Comparison of ENCODE assay signal across 8 cellular contexts in the genomic region with DNA sequence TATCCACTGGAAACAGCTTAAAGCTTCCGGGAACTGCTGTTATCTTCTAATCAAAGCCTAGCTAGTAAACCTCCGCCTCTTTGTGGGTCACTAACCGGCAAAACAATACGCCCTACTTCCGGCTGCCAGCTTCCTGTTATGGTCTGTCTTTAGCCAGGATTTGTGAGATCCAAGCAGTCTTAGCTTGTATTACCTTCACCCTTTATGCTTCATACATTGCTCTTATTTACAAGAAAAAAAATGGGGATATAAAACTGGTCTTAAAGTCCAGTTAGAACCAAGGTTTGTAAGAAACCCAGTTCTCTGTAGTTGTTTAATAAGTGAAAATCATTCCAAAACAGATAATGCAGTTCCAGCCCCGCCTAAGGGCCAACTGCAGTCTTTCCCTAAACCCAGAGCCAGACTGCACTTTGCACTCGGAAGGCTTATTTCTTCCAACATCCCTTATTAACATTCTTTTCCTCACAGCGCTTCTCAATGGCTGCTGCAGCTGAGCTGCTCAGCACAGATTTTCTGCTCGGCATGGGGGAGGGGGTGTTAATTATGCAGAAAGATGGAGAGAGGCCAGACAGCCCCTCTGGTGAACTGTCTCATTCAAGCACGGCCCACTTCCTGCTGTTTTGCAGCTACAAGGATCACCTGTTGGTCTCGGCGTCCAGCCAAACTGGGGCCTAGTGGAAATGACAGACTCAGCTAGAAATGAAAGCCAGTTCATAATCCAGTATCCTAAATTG.
A peak's percentile ranks its signal among the peaks of the same experiment; 100 is the strongest.
DNase-seq lines count a peak whose midpoint lies in the region; TF ChIP-seq lines count a peak whose summit lies in the region.

No MANE protein-coding gene starts in this region.

- CTCF ChIA-PET in Calu3 (lab: Charles Lee) = no interaction called here
- CTCF ChIA-PET in HEK293T (lab: Yijun Ruan, JAX) = interaction anchor here (0.6 to 0.8 kb wide), 3 partner anchors 10 to 47 kb away, joined by 3 to 4 read pairs (median 3); no protein-coding TSS in a partner anchor

- peaks cover 5 to 34% (median 29%) of the 10 kb centered on the region in 4 donors for H3K4me1 ChIP-seq in liver (ENCODE audit: control insufficient read depth in 4 of 4, insufficient read depth in 4 of 4, low read length in 3 of 4)

- no TSS peak for BruUV-seq in Calu3 (replicated peaks; lab: Mats Ljungman, UMichigan)

- H3K4me3 ChIP-seq in liver (ENCODE audit: low read depth in 1 of 3, low read length in 3 of 3) = peak overlapping the region in 2 of 3 donors; percentile 3 to 26
- H3K4me3 ChIP-seq in MG63 = no peak overlapping the region

- TF ChIP-seq RAD21 in liver (IDR thresholded peaks at IDR 0.05) = peak; percentile 34 to 45

- no peaks in the 10 kb centered on the region for H3K9me3 Mint-ChIP-seq in Calu3 (ENCODE audit: low read depth, unreplicated experiment)
- H3K9me3 Mint-ChIP-seq in activated CD4-positive, alpha-beta T cell treated with anti-CD3 and anti-CD28 coated beads, Interleukin-2, amount 10 ng/mL, durations not matched to agents 24 days and 14 days = peaks cover 4% of the 10 kb centered on the region

- no peaks in the 10 kb centered on the region for H3K27me3 Mint-ChIP-seq in Calu3 (ENCODE audit: unreplicated experiment)
- H3K27me3 Mint-ChIP-seq in activated CD4-positive, alpha-beta T cell treated with anti-CD3 and anti-CD28 coated beads, Interleukin-2, amount 10 ng/mL, durations not matched to agents 24 days and 14 days = no peaks in the 10 kb centered on the region

- no peaks in the 10 kb centered on the region for H3K36me3 ChIP-seq in liver (ENCODE audit: control insufficient read depth in 4 of 4, insufficient read depth in 3 of 4, low read depth in 1 of 4, low read length in 3 of 4)
- H3K36me3 ChIP-seq in MG63 = no peaks in the 10 kb centered on the region

- intact Hi-C loops in Calu3 (cut with micrococcal nuclease; ENCODE audit: unreplicated experiment) = no loop called here
- intact Hi-C loops in activated CD4-positive, alpha-beta T cell treated with anti-CD3 and anti-CD28 coated beads, Interleukin-2, amount 10 ng/mL, durations not matched to agents 24 days and 14 days (cut with micrococcal nuclease) = loop anchor here (2.0 to 10.0 kb wide), 5 partner anchors 43 to 523 kb away; a partner anchor contains a TSS

- POLR2A ChIA-PET in HEK293T (lab: Yijun Ruan, JAX) = interaction anchor here (1.3 kb wide), 1 partner anchor 522 kb away, joined by 3 read pairs; no protein-coding TSS in a partner anchor

- H3K27ac ChIP-seq in cingulate gyrus (ENCODE audit: low read depth, low read length) = peak overlapping the region; percentile 52
- H3K27ac ChIP-seq in liver (ENCODE audit: low read depth in 1 of 2, low read length in 2 of 2) = peak overlapping the region; percentile 69 to 72

- H3K4me1 Mint-ChIP-seq in Calu3 (ENCODE audit: low read depth, unreplicated experiment) = peaks cover 6% of the 10 kb centered on the region
- H3K4me1 Mint-ChIP-seq in activated CD4-positive, alpha-beta T cell treated with anti-CD3 and anti-CD28 coated beads, Interleukin-2, amount 10 ng/mL, durations not matched to agents 24 days and 14 days = peaks cover 44% of the 10 kb centered on the region

- TF ChIP-seq CTCF in Calu3 (IDR thresholded peaks at IDR 0.05; ENCODE audit: unreplicated experiment) = no peak
- TF ChIP-seq CTCF in liver (IDR thresholded peaks at IDR 0.05; ENCODE audit: low read depth, low read length, missing input control) = no peak

- H3K9me3 ChIP-seq in liver (ENCODE audit: control insufficient read depth in 4 of 4, low read length in 3 of 4) (no peaks in the 10 kb centered on the region), MG63 (no peaks in the 10 kb centered on the region)

- 4% methylated on average over 12 of the region's 12 CpGs for WGBS in liver

- H3K9ac ChIP-seq in liver (ENCODE audit: low read depth in 1 of 2, low read length in 2 of 2) = peak overlapping the region in 1 of 2 donors; percentile 35

- DNase-seq in Calu3 (peak; percentile 40), HEK293T (ENCODE audit: extremely low spot score) (peak; percentile 78), NCI-H187 treated with DMSO at 0.1 percent for 48 hours (lab: John Stamatoyannopoulos, UW) (peak; percentile 73), MG63 (no peak)
- peak; percentile 88 for DNase-seq in activated CD4-positive, alpha-beta T cell treated with anti-CD3 and anti-CD28 coated beads, Interleukin-2, amount 10 ng/mL, durations not matched to agents 24 days and 14 days
- DNase-seq in stimulated activated CD4-positive, alpha-beta T cell treated with anti-CD3 and anti-CD28 coated beads, Interleukin-1b, Interleukin-23, amount 100 ng/mL, for 48 hours = peak; percentile 74

- H3K27me3 ChIP-seq in liver (ENCODE audit: control insufficient read depth in 4 of 4, insufficient read depth in 4 of 4, low read length in 3 of 4) (no peaks in the 10 kb centered on the region), MG63 (no peaks in the 10 kb centered on the region)

- no peak overlapping the region for H3K27ac Mint-ChIP-seq in Calu3 (ENCODE audit: unreplicated experiment)
- H3K27ac Mint-ChIP-seq in activated CD4-positive, alpha-beta T cell treated with anti-CD3 and anti-CD28 coated beads, Interleukin-2, amount 10 ng/mL, durations not matched to agents 24 days and 14 days = peak overlapping the region; percentile 88

- H3K36me3 Mint-ChIP-seq in Calu3 (ENCODE audit: insufficient read depth, unreplicated experiment) = no peaks in the 10 kb centered on the region
- H3K36me3 Mint-ChIP-seq in activated CD4-positive, alpha-beta T cell treated with anti-CD3 and anti-CD28 coated beads, Interleukin-2, amount 10 ng/mL, durations not matched to agents 24 days and 14 days (ENCODE audit: low read depth) = peaks cover 27% of the 10 kb centered on the region

- no peak overlapping the region for H3K4me3 Mint-ChIP-seq in Calu3 (ENCODE audit: low read depth, unreplicated experiment)
- peak overlapping the region; percentile 78 for H3K4me3 Mint-ChIP-seq in activated CD4-positive, alpha-beta T cell treated with anti-CD3 and anti-CD28 coated beads, Interleukin-2, amount 10 ng/mL, durations not matched to agents 24 days and 14 days

TF ChIP-seq in HEK293T, 16 proteins besides CTCF, POLR2A, EP300 and RAD21:
- TF ChIP-seq ZNF384 (IDR thresholded peaks at IDR 0.05) (no peak), FOXK2 (IDR thresholded peaks at IDR 0.05) (no peak), ELF4 (IDR thresholded peaks at IDR 0.05) (no peak), BHLHE40 (IDR thresholded peaks at IDR 0.05; ENCODE audit: borderline replicate concordance) (no peak), FOXM1 (IDR thresholded peaks at IDR 0.05; ENCODE audit: borderline replicate concordance) (no peak), LEF1 (IDR thresholded peaks at IDR 0.05; ENCODE audit: borderline replicate concordance) (no peak), SP1 (IDR thresholded peaks at IDR 0.05) (no peak), TARDBP (IDR thresholded peaks at IDR 0.05) (no peak), HDGF (IDR thresholded peaks at IDR 0.05; ENCODE audit: borderline replicate concordance) (no peak), ARNT (IDR thresholded peaks at IDR 0.05) (no peak), L3MBTL2 (conservative IDR thresholded peaks at IDR 0.05) (no peak), FOXA1 (IDR thresholded peaks at IDR 0.05) (no peak), CTBP1 (IDR thresholded peaks at IDR 0.05; ENCODE audit: borderline replicate concordance) (no peak)
- TF ChIP-seq, protein P1, sequence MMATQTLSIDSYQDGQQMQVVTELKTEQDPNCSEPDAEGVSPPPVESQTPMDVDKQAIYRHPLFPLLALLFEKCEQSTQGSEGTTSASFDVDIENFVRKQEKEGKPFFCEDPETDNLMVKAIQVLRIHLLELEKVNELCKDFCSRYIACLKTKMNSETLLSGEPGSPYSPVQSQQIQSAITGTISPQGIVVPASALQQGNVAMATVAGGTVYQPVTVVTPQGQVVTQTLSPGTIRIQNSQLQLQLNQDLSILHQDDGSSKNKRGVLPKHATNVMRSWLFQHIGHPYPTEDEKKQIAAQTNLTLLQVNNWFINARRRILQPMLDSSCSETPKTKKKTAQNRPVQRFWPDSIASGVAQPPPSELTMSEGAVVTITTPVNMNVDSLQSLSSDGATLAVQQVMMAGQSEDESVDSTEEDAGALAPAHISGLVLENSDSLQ (IDR thresholded peaks at IDR 0.05) = no peak

TF ChIP-seq in liver, 16 proteins besides CTCF, POLR2A, EP300 and RAD21 (continues in another document):
- peak; percentile 76 for TF ChIP-seq YY1 (IDR thresholded peaks at IDR 0.05)
- peak; percentile 44 to 77 for TF ChIP-seq RXRA (IDR thresholded peaks at IDR 0.05)
- TF ChIP-seq TAF1 (conservative IDR thresholded peaks at IDR 0.05) = no peak
- TF ChIP-seq, protein P2, sequence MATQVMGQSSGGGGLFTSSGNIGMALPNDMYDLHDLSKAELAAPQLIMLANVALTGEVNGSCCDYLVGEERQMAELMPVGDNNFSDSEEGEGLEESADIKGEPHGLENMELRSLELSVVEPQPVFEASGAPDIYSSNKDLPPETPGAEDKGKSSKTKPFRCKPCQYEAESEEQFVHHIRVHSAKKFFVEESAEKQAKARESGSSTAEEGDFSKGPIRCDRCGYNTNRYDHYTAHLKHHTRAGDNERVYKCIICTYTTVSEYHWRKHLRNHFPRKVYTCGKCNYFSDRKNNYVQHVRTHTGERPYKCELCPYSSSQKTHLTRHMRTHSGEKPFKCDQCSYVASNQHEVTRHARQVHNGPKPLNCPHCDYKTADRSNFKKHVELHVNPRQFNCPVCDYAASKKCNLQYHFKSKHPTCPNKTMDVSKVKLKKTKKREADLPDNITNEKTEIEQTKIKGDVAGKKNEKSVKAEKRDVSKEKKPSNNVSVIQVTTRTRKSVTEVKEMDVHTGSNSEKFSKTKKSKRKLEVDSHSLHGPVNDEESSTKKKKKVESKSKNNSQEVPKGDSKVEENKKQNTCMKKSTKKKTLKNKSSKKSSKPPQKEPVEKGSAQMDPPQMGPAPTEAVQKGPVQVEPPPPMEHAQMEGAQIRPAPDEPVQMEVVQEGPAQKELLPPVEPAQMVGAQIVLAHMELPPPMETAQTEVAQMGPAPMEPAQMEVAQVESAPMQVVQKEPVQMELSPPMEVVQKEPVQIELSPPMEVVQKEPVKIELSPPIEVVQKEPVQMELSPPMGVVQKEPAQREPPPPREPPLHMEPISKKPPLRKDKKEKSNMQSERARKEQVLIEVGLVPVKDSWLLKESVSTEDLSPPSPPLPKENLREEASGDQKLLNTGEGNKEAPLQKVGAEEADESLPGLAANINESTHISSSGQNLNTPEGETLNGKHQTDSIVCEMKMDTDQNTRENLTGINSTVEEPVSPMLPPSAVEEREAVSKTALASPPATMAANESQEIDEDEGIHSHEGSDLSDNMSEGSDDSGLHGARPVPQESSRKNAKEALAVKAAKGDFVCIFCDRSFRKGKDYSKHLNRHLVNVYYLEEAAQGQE (IDR thresholded peaks at IDR 0.05) = peak; percentile 21
- peak; percentile 78 to 81 for TF ChIP-seq HNF4A (conservative IDR thresholded peaks at IDR 0.05)
- TF ChIP-seq SP1 (IDR thresholded peaks at IDR 0.05) = peak; percentile 93
- peak; percentile 52 for TF ChIP-seq NR2F2 (IDR thresholded peaks at IDR 0.05)
